ENCODE assay signal across 24 cellular contexts in genomic region chr1:59411147-59411546, GRCh38.
DNase-seq lines count a peak whose midpoint lies in the region; ATAC-seq, FAIRE-seq and TF ChIP-seq lines count a peak whose summit lies in the region.
"Had no signal": no experiment of that assay in that cellular context is flagged by ENCODE, and none has a peak within 500 bp of the region (broad histone marks: within the 10 kb centered on the region; RNA-seq: fewer than 3 reads in every experiment).

No MANE protein-coding gene starts in this region.

- H4K20me1 ChIP-seq in HepG2 (ENCODE audit: insufficient read depth, low read length), result no peaks in the 10 kb centered on the region
- H4K20me1 ChIP-seq: BLaER1 treated with 17β-estradiol and CSF1 and Interleukin-3, amounts not matched to agents 10 nM and 100 nM had no signal

- DNase-seq in HepG2 (ENCODE audit: low spot score) (no peak), right lobe of liver (no peak), small intestine (peak; percentile 15), HuH-7.5 (ENCODE audit: low spot score) (no peak)
- DNase-seq: 8988T; ACHN; BE2C; CD4-positive, alpha-beta T cell; CD8-positive, alpha-beta memory T cell; DMS153; DMS79; EL; GF-D8; GOT3; HFFc6 had no signal

- TF ChIP-seq CTCF in liver (IDR thresholded peaks at IDR 0.05; ENCODE audit: low read depth, low read length, missing input control) (no peak), HepG2 (CRISPR knock-in tag; IDR thresholded peaks at IDR 0.05) (no peak), right lobe of liver (IDR thresholded peaks at IDR 0.05) (no peak)

- CTCF ChIA-PET in HepG2 (lab: Yijun Ruan, JAX; ENCODE audit: low intra/inter-chr PET ratio, low total read pairs), result no interaction called here

- H3K4me1 ChIP-seq in liver (ENCODE audit: control insufficient read depth in 4 of 4, insufficient read depth in 4 of 4, low read length in 3 of 4) (peaks cover 0 to 26% (median 17%) of the 10 kb centered on the region in 4 donors), HepG2 (ENCODE audit: insufficient read depth, low read length) (peaks cover 39% of the 10 kb centered on the region), right lobe of liver (peaks cover 0 to 37% (median 11%) of the 10 kb centered on the region in 4 donors), small intestine (ENCODE audit: control insufficient read depth in 2 of 2, insufficient read depth in 1 of 2, low read depth in 1 of 2, low read length in 1 of 2) (no peaks in the 10 kb centered on the region)
- H3K4me1 ChIP-seq: A549, BE2C had no signal

- no peak overlapping the region for H2AFZ ChIP-seq in HepG2 (ENCODE audit: low read length)

- no peaks in the 10 kb centered on the region for H3K27me3 ChIP-seq in liver (ENCODE audit: control insufficient read depth in 4 of 4, insufficient read depth in 4 of 4, low read length in 3 of 4)
- no peaks in the 10 kb centered on the region for H3K27me3 ChIP-seq in HepG2 (ENCODE audit: control insufficient read depth in 1 of 2, insufficient read depth in 2 of 2, low read length in 2 of 2)
- H3K27me3 ChIP-seq in right lobe of liver, result no peaks in the 10 kb centered on the region
- no peaks in the 10 kb centered on the region for H3K27me3 ChIP-seq in small intestine (ENCODE audit: control insufficient read depth in 2 of 2, insufficient read depth in 2 of 2, low read length in 2 of 2)
- H3K27me3 ChIP-seq: BE2C; BLaER1 treated with 17β-estradiol and CSF1 and Interleukin-3, amounts not matched to agents 10 nM and 100 nM had no signal

- H3K27ac ChIP-seq in liver (ENCODE audit: low read depth in 1 of 2, low read length in 2 of 2) (no peak overlapping the region), HepG2 (ENCODE audit: extremely low read length, insufficient read depth, low read length) (no peak overlapping the region), right lobe of liver (no peak overlapping the region), small intestine (ENCODE audit: low read depth in 1 of 2, low read length in 1 of 2) (no peak overlapping the region)
- H3K27ac ChIP-seq: A549; BLaER1 treated with 17β-estradiol and CSF1 and Interleukin-3, amounts not matched to agents 10 nM and 100 nM had no signal

- no peak overlapping the region for H3K4me3 ChIP-seq in liver (ENCODE audit: low read depth in 1 of 3, low read length in 3 of 3)
- no peak overlapping the region for H3K4me3 ChIP-seq in HepG2 (replicated peaks in 1 of 3; ENCODE audit: insufficient read depth in 1 of 3, low read depth in 2 of 3, low read length in 3 of 3)
- no peak overlapping the region for H3K4me3 ChIP-seq in right lobe of liver
- no peak overlapping the region for H3K4me3 ChIP-seq in small intestine (ENCODE audit: low read depth in 1 of 2, low read length in 2 of 2)
- H3K4me3 ChIP-seq: A549; BLaER1 treated with 17β-estradiol and CSF1 and Interleukin-3, amounts not matched to agents 10 nM and 100 nM; HAP-1 had no signal

- POLR2A ChIA-PET in HepG2 (lab: Yijun Ruan, JAX), result no interaction called here

- BruUV-seq in HepG2 (replicated peaks; lab: Mats Ljungman, UMichigan), result no TSS peak

- H3K4me2 ChIP-seq in HepG2 (ENCODE audit: low read depth, low read length), result no peak overlapping the region
- H3K4me2 ChIP-seq: A549; BLaER1 treated with 17β-estradiol and CSF1 and Interleukin-3, amounts not matched to agents 10 nM and 100 nM had no signal

- H3K36me3 ChIP-seq in liver (ENCODE audit: control insufficient read depth in 4 of 4, insufficient read depth in 3 of 4, low read depth in 1 of 4, low read length in 3 of 4), result no peaks in the 10 kb centered on the region
- H3K36me3 ChIP-seq in HepG2 (replicated peaks in 1 of 2; ENCODE audit: control insufficient read depth in 1 of 2, insufficient read depth in 2 of 2, low read length in 2 of 2), result no peaks in the 10 kb centered on the region
- no peaks in the 10 kb centered on the region for H3K36me3 ChIP-seq in right lobe of liver
- no peaks in the 10 kb centered on the region for H3K36me3 ChIP-seq in small intestine (ENCODE audit: control insufficient read depth in 2 of 2, insufficient read depth in 2 of 2, low read length in 2 of 2)
- H3K36me3 ChIP-seq: BE2C; BLaER1 treated with 17β-estradiol and CSF1 and Interleukin-3, amounts not matched to agents 10 nM and 100 nM; HAP-1 had no signal

- FAIRE-seq in HepG2 (lab: Jason Lieb, UNC) (no peak), small intestine (lab: Jason Lieb, UNC) (no peak)
- FAIRE-seq: A549, D721Med, GM12891, GM18507, H54 had no signal

- H3K9ac ChIP-seq in liver (ENCODE audit: low read depth in 1 of 2, low read length in 2 of 2) (no peak overlapping the region), HepG2 (ENCODE audit: insufficient read depth, low read depth, low read length) (no peak overlapping the region)
- H3K9ac ChIP-seq: BLaER1 treated with 17β-estradiol and CSF1 and Interleukin-3, amounts not matched to agents 10 nM and 100 nM had no signal

- TF ChIP-seq RAD21 in liver (IDR thresholded peaks at IDR 0.05), result peak in 1 of 2 donors; percentile 22
- no peak for TF ChIP-seq RAD21 in HepG2 (CRISPR knock-in tag; IDR thresholded peaks at IDR 0.05)

- ATAC-seq in HepG2 (no peak), right lobe of liver (peak in 3 of 4 donors; percentile 37 to 69 (median 42)), GM21515 (IDR thresholded peaks at IDR 0.05; ENCODE audit: unreplicated experiment) (no peak)
- ATAC-seq: A549 had no signal

- H3K9me3 ChIP-seq in liver (ENCODE audit: control insufficient read depth in 4 of 4, low read length in 3 of 4), result no peaks in the 10 kb centered on the region
- H3K9me3 ChIP-seq in HepG2 (ENCODE audit: low read length), result peaks cover 5% of the 10 kb centered on the region
- no peaks in the 10 kb centered on the region for H3K9me3 ChIP-seq in right lobe of liver
- no peaks in the 10 kb centered on the region for H3K9me3 ChIP-seq in small intestine (ENCODE audit: control insufficient read depth, low read depth)
- H3K9me3 ChIP-seq: A549, BE2C, HAP-1 had no signal

- 62% methylated on average over 3 of the region's 3 CpGs for WGBS in liver
- WGBS in HepG2 (ENCODE audit: low lambda C conversion rate), result 90% methylated on average over 3 of the region's 3 CpGs
- WGBS in right lobe of liver (ENCODE audit: insufficient coverage, low coverage, low lambda C conversion rate, missing lambda C conversion rate), result 43% methylated on average over 3 of the region's 3 CpGs
- 53 to 77% (median 59%) methylated on average over 3 of the region's 3 CpGs for WGBS in small intestine, 3 donors

- no peak for TF ChIP-seq EP300 in HepG2 (IDR thresholded peaks at IDR 0.05; ENCODE audit: low read depth in 2 of 2, low read length in 2 of 2)
- no peak for TF ChIP-seq EP300 in HepG2 (CRISPR knock-in tag; IDR thresholded peaks at IDR 0.05; ENCODE audit: borderline replicate concordance)

- no peaks in the 10 kb centered on the region for H3K79me2 ChIP-seq in HepG2 (ENCODE audit: insufficient read depth, low read length)

- TF ChIP-seq POLR2A in HepG2 (IDR thresholded peaks at IDR 0.05; ENCODE audit: insufficient read depth in 1 of 2, low read depth in 2 of 2, low read length in 2 of 2) (no peak), right lobe of liver (IDR thresholded peaks at IDR 0.05) (no peak)

- in situ Hi-C loops in HepG2 (cut with HindIII; ENCODE audit: extremely low pct_ligation_motif_present, low pct_unique_long_range_greater_than_20kb), result no loop called here

- intact Hi-C loops in HepG2 (cut with micrococcal nuclease; ENCODE audit: unreplicated experiment), result no loop called here
- intact Hi-C loops in right lobe of liver (cut with DNase I), result no loop called here

TF ChIP-seq in liver, 16 proteins besides CTCF, POLR2A, EP300 and RAD21 (continues in another document):
- TF ChIP-seq MAX (IDR thresholded peaks at IDR 0.05), result no peak
- peak; percentile 21 for TF ChIP-seq SP1 (IDR thresholded peaks at IDR 0.05)
- peak; percentile 49 to 56 for TF ChIP-seq HNF4A (conservative IDR thresholded peaks at IDR 0.05)
- TF ChIP-seq RXRA (IDR thresholded peaks at IDR 0.05), result peak; percentile 26 to 45
- no peak for TF ChIP-seq YY1 (IDR thresholded peaks at IDR 0.05)
- peak; percentile 20 for TF ChIP-seq HNF4G (IDR thresholded peaks at IDR 0.05)
- TF ChIP-seq EGR1 (IDR thresholded peaks at IDR 0.05; ENCODE audit: low read depth in 2 of 2), result no peak

TF ChIP-seq in HepG2, 621 proteins besides CTCF, POLR2A, EP300 and RAD21 (continues in another document):
- TF ChIP-seq ZHX2 (IDR thresholded peaks at IDR 0.05; ENCODE audit: low read depth), result no peak
- no peak for TF ChIP-seq ZHX2 (CRISPR knock-in tag; IDR thresholded peaks at IDR 0.05; ENCODE audit: borderline replicate concordance)

Comparison
In these comparisons a context has a peak if more than half of its experiments do, and no peak if none do; other contexts are left out.
1. ATAC-seq: peak in right lobe of liver (3 of 4); none in HepG2 (single experiment) and GM21515 (single experiment).